In the genomic region with DNA sequence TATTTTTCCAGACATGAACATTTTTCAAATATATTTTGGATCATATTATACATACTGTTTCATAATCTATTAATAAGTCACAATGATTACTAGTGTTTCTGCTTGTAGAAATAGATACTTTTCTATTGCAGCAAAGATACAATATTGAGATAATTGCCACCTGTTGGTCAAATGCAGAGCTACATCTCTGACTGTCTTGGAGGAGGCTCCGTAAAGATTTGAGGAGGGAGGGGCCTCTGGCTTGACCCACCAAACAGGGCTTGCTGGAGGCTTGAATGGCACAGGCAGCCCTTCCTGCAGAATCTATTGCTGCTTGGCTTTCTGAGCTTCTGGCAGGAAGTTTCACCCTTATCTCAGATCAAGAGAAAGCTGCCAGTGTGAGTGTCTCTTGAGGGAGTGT, we compare ENCODE assay signal across 8 cellular contexts.
DNase-seq lines count a peak whose midpoint lies in the region; ATAC-seq and TF ChIP-seq lines count a peak whose summit lies in the region.

No MANE protein-coding gene starts in this region.

- H3K4me1 Mint-ChIP-seq in CD4-positive, alpha-beta memory T cell: peaks cover 0 to 2% (median 0%) of the 10 kb centered on the region in 4 donors
- H3K4me1 Mint-ChIP-seq in effector memory CD8-positive, alpha-beta T cell (ENCODE audit: low read depth in 2 of 2): peaks cover 0 to 3% of the 10 kb centered on the region in 2 donors
- no peaks in the 10 kb centered on the region for H3K4me1 Mint-ChIP-seq in glutamatergic neuron (ENCODE audit: low read depth, unreplicated experiment)

- H3K36me3 Mint-ChIP-seq in CD4-positive, alpha-beta memory T cell: no peaks in the 10 kb centered on the region
- H3K36me3 Mint-ChIP-seq in effector memory CD8-positive, alpha-beta T cell (ENCODE audit: insufficient read depth): peaks cover 2% of the 10 kb centered on the region
- no peaks in the 10 kb centered on the region for H3K36me3 Mint-ChIP-seq in glutamatergic neuron (ENCODE audit: unreplicated experiment)

- intact Hi-C loops in CD4-positive, alpha-beta memory T cell (cut with micrococcal nuclease): loop anchor here (1.0 to 5.0 kb wide), 3 partner anchors 142 to 344 kb away; a partner anchor contains a TSS
- intact Hi-C loops in mucosa of descending colon (cut with DNase I, micrococcal nuclease): no loop called here

- H3K27ac ChIP-seq in CD4-positive, alpha-beta memory T cell (ENCODE audit: low read depth, low read length): no peak overlapping the region

- POLR2A ChIA-PET in CD4-positive, alpha-beta memory T cell (lab: Charles Lee; ENCODE audit: partially characterized antibody): interaction anchor here (1.0 to 1.1 kb wide), 2 partner anchors 344 to 368 kb away, joined by 3 read pairs; a partner anchor contains a TSS

- H3K9me3 Mint-ChIP-seq in CD4-positive, alpha-beta memory T cell: no peaks in the 10 kb centered on the region
- H3K9me3 Mint-ChIP-seq in effector memory CD8-positive, alpha-beta T cell: no peaks in the 10 kb centered on the region
- H3K9me3 Mint-ChIP-seq in glutamatergic neuron (ENCODE audit: unreplicated experiment): no peaks in the 10 kb centered on the region

- no peak overlapping the region for H3K4me3 ChIP-seq in CD4-positive, alpha-beta memory T cell (ENCODE audit: low read length in 2 of 2)
- no peak overlapping the region for H3K4me3 ChIP-seq in mucosa of descending colon

- no peaks in the 10 kb centered on the region for H3K9me3 ChIP-seq in CD4-positive, alpha-beta memory T cell (ENCODE audit: control insufficient read depth in 1 of 2, low read length in 2 of 2)
- no peaks in the 10 kb centered on the region for H3K9me3 ChIP-seq in mucosa of descending colon

- CTCF ChIA-PET in CD4-positive, alpha-beta memory T cell (lab: Charles Lee; ENCODE audit: partially characterized antibody): interaction anchor here (1.5 to 2.7 kb wide), 4 partner anchors 13 to 344 kb away, joined by 5 to 35 read pairs (median 16); no protein-coding TSS in a partner anchor

- no peaks in the 10 kb centered on the region for H3K4me1 ChIP-seq in CD4-positive, alpha-beta memory T cell (ENCODE audit: insufficient read depth, low read length)
- no peaks in the 10 kb centered on the region for H3K4me1 ChIP-seq in mucosa of descending colon (ENCODE audit: low read depth)

- H3K27me3 Mint-ChIP-seq in CD4-positive, alpha-beta memory T cell: peaks cover 2% of the 10 kb centered on the region in 2 donors
- peaks cover 6 to 8% of the 10 kb centered on the region in 2 donors for H3K27me3 Mint-ChIP-seq in effector memory CD8-positive, alpha-beta T cell
- H3K27me3 Mint-ChIP-seq in glutamatergic neuron (ENCODE audit: unreplicated experiment): no peaks in the 10 kb centered on the region

- H3K27me3 ChIP-seq in CD4-positive, alpha-beta memory T cell (ENCODE audit: insufficient read depth, low read length): no peaks in the 10 kb centered on the region

- no peak overlapping the region for H3K4me3 Mint-ChIP-seq in CD4-positive, alpha-beta memory T cell
- H3K4me3 Mint-ChIP-seq in effector memory CD8-positive, alpha-beta T cell: no peak overlapping the region
- H3K4me3 Mint-ChIP-seq in glutamatergic neuron (ENCODE audit: unreplicated experiment): no peak overlapping the region

- H3K27ac Mint-ChIP-seq in CD4-positive, alpha-beta memory T cell: no peak overlapping the region
- H3K27ac Mint-ChIP-seq in effector memory CD8-positive, alpha-beta T cell: no peak overlapping the region
- H3K27ac Mint-ChIP-seq in glutamatergic neuron (ENCODE audit: unreplicated experiment): no peak overlapping the region

- DNase-seq in CD4-positive, alpha-beta memory T cell: peak; percentile 22 to 44 (median 33)
- DNase-seq in T-helper 1 cell (peak in 4 of 5 donors; percentile 1 to 13 (median 10)), mucosa of descending colon (peak in 1 of 3 donors; percentile 49), LoVo (ENCODE audit: low spot score) (no peak), glutamatergic neuron (no peak)
- peak; percentile 4 to 11 (median 8) for DNase-seq in effector memory CD8-positive, alpha-beta T cell

- ATAC-seq in GM19035 (IDR thresholded peaks at IDR 0.05; ENCODE audit: unreplicated experiment): peak; percentile 86
- peak; percentile 72 for ATAC-seq in HG03469 (IDR thresholded peaks at IDR 0.05; ENCODE audit: unreplicated experiment)
- peak; percentile 72 for ATAC-seq in effector memory CD8-positive, alpha-beta T cell (replicated peaks)
- peak; percentile 42 for ATAC-seq in mucosa of descending colon

- TF ChIP-seq CTCF in mucosa of descending colon (IDR thresholded peaks at IDR 0.05) (no peak), glutamatergic neuron (IDR thresholded peaks at IDR 0.05; ENCODE audit: partially characterized antibody, unreplicated experiment) (no peak)

- H3K36me3 ChIP-seq in CD4-positive, alpha-beta memory T cell (ENCODE audit: insufficient read depth, low read length): no peaks in the 10 kb centered on the region
- H3K36me3 ChIP-seq in mucosa of descending colon (ENCODE audit: low read depth): no peaks in the 10 kb centered on the region

Comparison
In these comparisons a context has a peak if more than half of its experiments do, and no peak if none do; other contexts are left out.
1. DNase-seq: peak in CD4-positive, alpha-beta memory T cell (5 of 5), T-helper 1 cell (4 of 5) and effector memory CD8-positive, alpha-beta T cell (3 of 3); none in LoVo (single experiment) and glutamatergic neuron (single experiment).
2. Peak in every context shown above with its lines, with median percentiles within 50 percentile points of each other: ATAC-seq.